In genomic region chr12:124844411-124845397, GRCh38 we compare ENCODE assay signal across 28 cellular contexts.
"Had no signal": no experiment of that assay in that cellular context is flagged by ENCODE, and none has a peak within 500 bp of the region (broad histone marks: within the 10 kb centered on the region; RNA-seq: fewer than 3 reads in every experiment).

No MANE protein-coding gene starts in this region.

- H3K36me3 ChIP-seq: breast epithelium, esophagus squamous epithelium, left lung, neutrophil, ovary, tibial nerve had no signal

- H3K27ac Mint-ChIP-seq: activated CD4-positive, alpha-beta memory T cell treated with anti-CD3 and anti-CD28 coated beads for 36 hours; activated CD4-positive, alpha-beta T cell treated with anti-CD3 and anti-CD28 coated beads, Interleukin-2, amount 10 ng/mL, durations not matched to agents 24 days and 14 days; activated naive CD4-positive, alpha-beta T cell treated with anti-CD3 and anti-CD28 coated beads for 36 hours; activated naive CD8-positive, alpha-beta T cell treated with anti-CD3 and anti-CD28 coated beads for 36 hours; activated T-helper 1 cell treated with anti-CD3 and anti-CD28 coated beads, Interleukin-12 subunit alpha, Interleukin-12 subunit beta, Interleukin-2, Interleukin-4 antibody, amounts not matched to agents 30 ng/mL and 10 ng/mL and 1 ng/mL, durations not matched to agents 14 hours and 24 hours and 36 hours; natural killer cell treated with Interleukin-12 subunit alpha and Interleukin-12 subunit beta and Interleukin-15 and Interleukin-18, amount 100 ng/mL, for 72 hours; progenitor cell of endocrine pancreas; T-helper 17 cell had no signal

- H3K9me3 ChIP-seq: breast epithelium, esophagus squamous epithelium, left lung, mucosa of descending colon, neutrophil, ovary, tibial nerve had no signal

- ATAC-seq: left lung; mucosa of descending colon; natural killer cell treated with Interleukin-12 subunit alpha and Interleukin-12 subunit beta and Interleukin-15 and Interleukin-18, amount 100 ng/mL, for 72 hours; T-helper 17 cell had no signal

- H3K4me3 ChIP-seq: breast epithelium, esophagus squamous epithelium, left lung, lung, mucosa of descending colon, ovary, tibial nerve had no signal

- H3K4me3 Mint-ChIP-seq: activated CD4-positive, alpha-beta memory T cell treated with anti-CD3 and anti-CD28 coated beads for 36 hours; activated CD4-positive, alpha-beta T cell treated with anti-CD3 and anti-CD28 coated beads, Interleukin-2, amount 10 ng/mL, durations not matched to agents 24 days and 14 days; activated naive CD4-positive, alpha-beta T cell treated with anti-CD3 and anti-CD28 coated beads for 36 hours; activated naive CD8-positive, alpha-beta T cell treated with anti-CD3 and anti-CD28 coated beads for 36 hours; activated T-helper 1 cell treated with anti-CD3 and anti-CD28 coated beads, Interleukin-12 subunit alpha, Interleukin-12 subunit beta, Interleukin-2, Interleukin-4 antibody, amounts not matched to agents 30 ng/mL and 10 ng/mL and 1 ng/mL, durations not matched to agents 14 hours and 24 hours and 36 hours; central memory CD8-positive, alpha-beta T cell; natural killer cell treated with Interleukin-12 subunit alpha and Interleukin-12 subunit beta and Interleukin-15 and Interleukin-18, amount 100 ng/mL, for 72 hours; T-helper 17 cell had no signal

- H3K36me3 Mint-ChIP-seq: activated CD4-positive, alpha-beta memory T cell treated with anti-CD3 and anti-CD28 coated beads for 36 hours; natural killer cell treated with Interleukin-12 subunit alpha and Interleukin-12 subunit beta and Interleukin-15 and Interleukin-18, amount 100 ng/mL, for 72 hours had no signal

- H3K27ac ChIP-seq: epithelial cell of prostate, left lung, neutrophil had no signal

- H3K4me1 Mint-ChIP-seq: activated CD4-positive, alpha-beta T cell treated with anti-CD3 and anti-CD28 coated beads, Interleukin-2, amount 10 ng/mL, durations not matched to agents 24 days and 14 days; activated naive CD8-positive, alpha-beta T cell treated with anti-CD3 and anti-CD28 coated beads for 36 hours; central memory CD8-positive, alpha-beta T cell; T-helper 17 cell had no signal

- H3K27me3 ChIP-seq: breast epithelium, esophagus squamous epithelium, left lung, neutrophil, ovary, tibial nerve had no signal

- H3K9me3 Mint-ChIP-seq: activated CD4-positive, alpha-beta memory T cell treated with anti-CD3 and anti-CD28 coated beads for 36 hours; activated CD4-positive, alpha-beta T cell treated with anti-CD3 and anti-CD28 coated beads, Interleukin-2, amount 10 ng/mL, durations not matched to agents 24 days and 14 days; activated naive CD4-positive, alpha-beta T cell treated with anti-CD3 and anti-CD28 coated beads for 36 hours; activated naive CD8-positive, alpha-beta T cell treated with anti-CD3 and anti-CD28 coated beads for 36 hours; activated T-helper 1 cell treated with anti-CD3 and anti-CD28 coated beads, Interleukin-12 subunit alpha, Interleukin-12 subunit beta, Interleukin-2, Interleukin-4 antibody, amounts not matched to agents 30 ng/mL and 10 ng/mL and 1 ng/mL, durations not matched to agents 14 hours and 24 hours and 36 hours; central memory CD8-positive, alpha-beta T cell; natural killer cell treated with Interleukin-12 subunit alpha and Interleukin-12 subunit beta and Interleukin-15 and Interleukin-18, amount 100 ng/mL, for 72 hours had no signal

- DNase-seq: activated CD4-positive, alpha-beta memory T cell treated with anti-CD3 and anti-CD28 coated beads for 36 hours; activated CD4-positive, alpha-beta T cell treated with anti-CD3 and anti-CD28 coated beads, Interleukin-2, amount 10 ng/mL, durations not matched to agents 24 days and 14 days; activated CD4-positive, CD25-positive, alpha-beta regulatory T cell treated with anti-CD3 and anti-CD28 coated beads, Interleukin-2, amount 50 U/mL, for 72 hours; activated CD8-positive, alpha-beta memory T cell treated with anti-CD3 and anti-CD28 coated beads, Interleukin-2, amount 50 U/mL, for 4 hours; activated effector memory CD4-positive, alpha-beta T cell treated with anti-CD3 and anti-CD28 coated beads, Interleukin-2, amount 50 U/mL, for 16 hours; activated naive CD4-positive, alpha-beta T cell treated with anti-CD3 and anti-CD28 coated beads for 36 hours; activated naive CD8-positive, alpha-beta T cell treated with anti-CD3 and anti-CD28 coated beads for 36 hours; activated T-cell treated with anti-CD3 and anti-CD28 coated beads, Interleukin-2, amount 50 U/mL, for 1 hour; dermis blood vessel endothelial cell; effector CD4-positive, alpha-beta T cell; esophagus squamous epithelium; left lung; ovary; stimulated activated CD4-positive, alpha-beta T cell treated with anti-CD3 and anti-CD28 coated beads, Interleukin-15, amount 100 ng/mL, for 24 hours; stimulated activated CD4-positive, alpha-beta T cell treated with anti-CD3 and anti-CD28 coated beads, Interleukin-2, amount 100 ng/mL, for 24 hours; stimulated activated naive CD4-positive, alpha-beta T cell; T-helper 17 cell; T1000 had no signal

- H3K27me3 Mint-ChIP-seq: activated CD4-positive, alpha-beta memory T cell treated with anti-CD3 and anti-CD28 coated beads for 36 hours; activated CD4-positive, alpha-beta T cell treated with anti-CD3 and anti-CD28 coated beads, Interleukin-2, amount 10 ng/mL, durations not matched to agents 24 days and 14 days; activated naive CD8-positive, alpha-beta T cell treated with anti-CD3 and anti-CD28 coated beads for 36 hours; central memory CD8-positive, alpha-beta T cell; natural killer cell treated with Interleukin-12 subunit alpha and Interleukin-12 subunit beta and Interleukin-15 and Interleukin-18, amount 100 ng/mL, for 72 hours; progenitor cell of endocrine pancreas had no signal
